In the genomic region with DNA sequence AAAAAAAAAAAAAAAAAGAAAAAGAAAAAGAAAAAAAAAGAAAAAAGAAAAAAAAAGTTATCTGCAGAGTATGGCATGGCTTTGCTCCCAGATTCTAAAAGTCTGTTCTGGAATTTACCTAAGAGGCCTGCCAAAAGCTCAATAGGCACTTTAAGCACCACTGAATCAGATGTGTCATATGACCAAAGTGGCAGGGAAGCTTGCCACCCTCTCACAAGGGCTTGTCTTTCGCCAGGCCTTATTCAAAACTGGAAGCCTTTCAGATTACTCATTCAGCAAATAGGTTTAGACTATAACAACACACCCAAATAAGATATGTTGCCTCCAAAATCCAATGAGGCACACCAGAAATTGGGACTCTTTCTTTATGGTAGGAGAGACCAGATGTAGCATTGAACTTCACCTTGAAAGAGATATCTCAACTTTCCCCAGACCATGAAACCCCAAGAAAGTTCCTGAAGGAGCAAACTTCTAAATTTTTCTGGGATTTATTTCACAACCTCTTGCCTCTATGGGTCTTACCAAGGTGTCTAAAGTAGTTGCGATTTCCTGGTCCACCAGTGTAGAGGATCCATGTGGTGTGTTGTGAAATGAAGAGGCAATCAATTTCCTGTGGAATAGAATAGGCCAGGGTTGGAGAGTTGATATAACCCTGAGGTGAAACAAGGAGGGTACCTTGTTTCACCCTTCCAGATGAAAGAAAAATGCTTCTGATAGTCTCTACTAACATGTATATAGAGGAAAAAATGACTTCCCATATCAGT, we compare ENCODE assay signal across 15 cellular contexts.
DNase-seq lines count a peak whose midpoint lies in the region; ATAC-seq, FAIRE-seq and TF ChIP-seq lines count a peak whose summit lies in the region.
"Had no signal": no experiment of that assay in that cellular context is flagged by ENCODE, and none has a peak within 500 bp of the region (broad histone marks: within the 10 kb centered on the region; RNA-seq: fewer than 3 reads in every experiment).

No MANE protein-coding gene starts in this region.

- H3K9me3 ChIP-seq in keratinocyte (ENCODE audit: control insufficient read depth, low read depth, low read length) (no peaks in the 10 kb centered on the region), suprapubic skin (no peaks in the 10 kb centered on the region)
- H3K9me3 ChIP-seq: right lobe of liver had no signal

- no peak for TF ChIP-seq EP300 in suprapubic skin (IDR thresholded peaks at IDR 0.05)

- TF ChIP-seq CTCF in keratinocyte (optimal IDR thresholded peaks at IDR 0.05 in 1 of 3, IDR thresholded peaks at IDR 0.05 in 1 of 3, conservative IDR thresholded peaks at IDR 0.05 in 1 of 3; ENCODE audit: extremely low read depth in 1 of 3, insufficient read depth in 2 of 3, low read length in 3 of 3): no peak
- no peak for TF ChIP-seq CTCF in suprapubic skin (IDR thresholded peaks at IDR 0.05)

- H3K9ac ChIP-seq in keratinocyte (ENCODE audit: control insufficient read depth, extremely low read depth, insufficient read depth, low read length): no peak overlapping the region

- no peaks in the 10 kb centered on the region for H3K36me3 Mint-ChIP-seq in activated CD4-positive, alpha-beta memory T cell treated with anti-CD3 and anti-CD28 coated beads, Interleukin-2, amount 10 ng/mL, durations not matched to agents 7 days and 5 days (ENCODE audit: low read depth)
- H3K36me3 Mint-ChIP-seq: CD14-positive monocyte had no signal

- no peak overlapping the region for H3K27ac Mint-ChIP-seq in activated CD4-positive, alpha-beta memory T cell treated with anti-CD3 and anti-CD28 coated beads, Interleukin-2, amount 10 ng/mL, durations not matched to agents 7 days and 5 days
- H3K27ac Mint-ChIP-seq: CD14-positive monocyte; stimulated activated naive CD8-positive, alpha-beta T cell treated with anti-CD3 and anti-CD28 coated beads, Interleukin-15, Interleukin-2, amounts not matched to agents 100 ng/mL and 50 ng/mL, for 24 hours had no signal

- H3K27ac ChIP-seq in keratinocyte (ENCODE audit: control insufficient read depth, insufficient read depth, low read length) (no peak overlapping the region), suprapubic skin (peak overlapping the region; percentile 73)
- H3K27ac ChIP-seq: right lobe of liver had no signal

- WGBS in suprapubic skin: 54% methylated on average over 2 of the region's 2 CpGs

- POLR2A ChIA-PET in activated CD4-positive, alpha-beta memory T cell treated with anti-CD3 and anti-CD28 coated beads, Interleukin-2, amount 10 ng/mL, durations not matched to agents 7 days and 5 days (lab: Charles Lee): no interaction called here

- CTCF ChIA-PET in activated CD4-positive, alpha-beta memory T cell treated with anti-CD3 and anti-CD28 coated beads, Interleukin-2, amount 10 ng/mL, durations not matched to agents 7 days and 5 days (lab: Charles Lee): no interaction called here

- DNase-seq in M059J (ENCODE audit: low read depth): peak; percentile 81
- DNase-seq in dedifferentiated amniotic fluid mesenchymal stem cell (ENCODE audit: extremely low spot score): peak; percentile 22
- peak; percentile 21 for DNase-seq in keratinocyte (ENCODE audit: low read depth, low spot score)
- DNase-seq in suprapubic skin (ENCODE audit: low spot score in 2 of 2): no peak
- DNase-seq in UCSD-AML1 (lab: John Stamatoyannopoulos, UW; ENCODE audit: unreplicated experiment): no peak
- DNase-seq in GM19240 (ENCODE audit: insufficient read length, low spot score): no peak
- no peak for DNase-seq in activated CD4-positive, alpha-beta memory T cell treated with anti-CD3 and anti-CD28 coated beads, Interleukin-2, amount 10 ng/mL, durations not matched to agents 7 days and 5 days
- DNase-seq: activated CD4-positive, alpha-beta T cell treated with anti-CD3 and anti-CD28 coated beads, Interleukin-2, amount 50 U/mL, for 4 hours; cerebellar nuclear complex; NCI-H1092; right lobe of liver had no signal

- no peak for ATAC-seq in HG02970 (IDR thresholded peaks at IDR 0.05; ENCODE audit: low FRiP score, unreplicated experiment)
- ATAC-seq: Panc1 had no signal

- no peak for TF ChIP-seq POLR2A in suprapubic skin (IDR thresholded peaks at IDR 0.05)

- no peak overlapping the region for H3K4me3 ChIP-seq in keratinocyte (ENCODE audit: control insufficient read depth in 2 of 3, extremely low read depth in 1 of 3, insufficient read depth in 2 of 3, low read depth in 1 of 3, low read length in 3 of 3)
- no peak overlapping the region for H3K4me3 ChIP-seq in suprapubic skin
- H3K4me3 ChIP-seq: right lobe of liver had no signal

- H3K27me3 Mint-ChIP-seq in activated CD4-positive, alpha-beta memory T cell treated with anti-CD3 and anti-CD28 coated beads, Interleukin-2, amount 10 ng/mL, durations not matched to agents 7 days and 5 days: no peaks in the 10 kb centered on the region
- H3K27me3 Mint-ChIP-seq: stimulated activated naive CD8-positive, alpha-beta T cell treated with anti-CD3 and anti-CD28 coated beads, Interleukin-15, Interleukin-2, amounts not matched to agents 100 ng/mL and 50 ng/mL, for 24 hours had no signal

- H3K4me3 Mint-ChIP-seq in activated CD4-positive, alpha-beta memory T cell treated with anti-CD3 and anti-CD28 coated beads, Interleukin-2, amount 10 ng/mL, durations not matched to agents 7 days and 5 days: no peak overlapping the region
- H3K4me3 Mint-ChIP-seq: CD14-positive monocyte; stimulated activated naive CD8-positive, alpha-beta T cell treated with anti-CD3 and anti-CD28 coated beads, Interleukin-15, Interleukin-2, amounts not matched to agents 100 ng/mL and 50 ng/mL, for 24 hours had no signal

- H2AFZ ChIP-seq in keratinocyte (ENCODE audit: control insufficient read depth, low read length): no peak overlapping the region

- H3K27me3 ChIP-seq in keratinocyte (ENCODE audit: control insufficient read depth, extremely low read depth, insufficient read depth, low read length) (no peaks in the 10 kb centered on the region), suprapubic skin (no peaks in the 10 kb centered on the region)
- H3K27me3 ChIP-seq: right lobe of liver had no signal

- peaks cover 12% of the 10 kb centered on the region for H3K4me1 ChIP-seq in keratinocyte (ENCODE audit: control insufficient read depth, extremely low read depth, insufficient read depth, low read length)
- H3K4me1 ChIP-seq in suprapubic skin: peaks cover 24% of the 10 kb centered on the region
- H3K4me1 ChIP-seq: right lobe of liver had no signal

- H3K79me2 ChIP-seq in keratinocyte (ENCODE audit: control insufficient read depth, insufficient read depth, low read length): no peaks in the 10 kb centered on the region

- no peaks in the 10 kb centered on the region for H3K36me3 ChIP-seq in keratinocyte (ENCODE audit: control insufficient read depth in 2 of 2, extremely low read depth in 1 of 2, insufficient read depth in 2 of 2, low read length in 2 of 2)
- H3K36me3 ChIP-seq in suprapubic skin: no peaks in the 10 kb centered on the region
- H3K36me3 ChIP-seq: right lobe of liver had no signal

- H3K4me1 Mint-ChIP-seq in activated CD4-positive, alpha-beta memory T cell treated with anti-CD3 and anti-CD28 coated beads, Interleukin-2, amount 10 ng/mL, durations not matched to agents 7 days and 5 days: no peaks in the 10 kb centered on the region
- H3K4me1 Mint-ChIP-seq: CD14-positive monocyte had no signal

- H3K9me1 ChIP-seq in keratinocyte (ENCODE audit: control insufficient read depth, extremely low read depth, insufficient read depth, low read length): no peaks in the 10 kb centered on the region

- no peaks in the 10 kb centered on the region for H4K20me1 ChIP-seq in keratinocyte (ENCODE audit: control insufficient read depth, extremely low read depth, insufficient read depth, low read length)

- no peaks in the 10 kb centered on the region for H3K9me3 Mint-ChIP-seq in activated CD4-positive, alpha-beta memory T cell treated with anti-CD3 and anti-CD28 coated beads, Interleukin-2, amount 10 ng/mL, durations not matched to agents 7 days and 5 days
- H3K9me3 Mint-ChIP-seq: stimulated activated naive CD8-positive, alpha-beta T cell treated with anti-CD3 and anti-CD28 coated beads, Interleukin-15, Interleukin-2, amounts not matched to agents 100 ng/mL and 50 ng/mL, for 24 hours had no signal

- H3K4me2 ChIP-seq in keratinocyte (ENCODE audit: control insufficient read depth, extremely low read depth, insufficient read depth, low read depth, low read length): no peak overlapping the region

- dilution Hi-C loops in keratinocyte (cut with MboI; ENCODE audit: extremely low pct_ligation_motif_present, low sequenced_read_pairs): no loop called here

- FAIRE-seq in keratinocyte (lab: Jason Lieb, UNC): peak; percentile 13

Comparison
In these comparisons a context has a peak if more than half of its experiments do, and no peak if none do; other contexts are left out.
1. DNase-seq: peak in M059J (single experiment), dedifferentiated amniotic fluid mesenchymal stem cell (single experiment) and keratinocyte (single experiment); none in suprapubic skin (0 of 2), UCSD-AML1 (single experiment), GM19240 (single experiment) and activated CD4-positive, alpha-beta memory T cell treated with anti-CD3 and anti-CD28 coated beads, Interleukin-2, amount 10 ng/mL, durations not matched to agents 7 days and 5 days (single experiment).